ENCODE assay signal across 8 cellular contexts in the genomic region with DNA sequence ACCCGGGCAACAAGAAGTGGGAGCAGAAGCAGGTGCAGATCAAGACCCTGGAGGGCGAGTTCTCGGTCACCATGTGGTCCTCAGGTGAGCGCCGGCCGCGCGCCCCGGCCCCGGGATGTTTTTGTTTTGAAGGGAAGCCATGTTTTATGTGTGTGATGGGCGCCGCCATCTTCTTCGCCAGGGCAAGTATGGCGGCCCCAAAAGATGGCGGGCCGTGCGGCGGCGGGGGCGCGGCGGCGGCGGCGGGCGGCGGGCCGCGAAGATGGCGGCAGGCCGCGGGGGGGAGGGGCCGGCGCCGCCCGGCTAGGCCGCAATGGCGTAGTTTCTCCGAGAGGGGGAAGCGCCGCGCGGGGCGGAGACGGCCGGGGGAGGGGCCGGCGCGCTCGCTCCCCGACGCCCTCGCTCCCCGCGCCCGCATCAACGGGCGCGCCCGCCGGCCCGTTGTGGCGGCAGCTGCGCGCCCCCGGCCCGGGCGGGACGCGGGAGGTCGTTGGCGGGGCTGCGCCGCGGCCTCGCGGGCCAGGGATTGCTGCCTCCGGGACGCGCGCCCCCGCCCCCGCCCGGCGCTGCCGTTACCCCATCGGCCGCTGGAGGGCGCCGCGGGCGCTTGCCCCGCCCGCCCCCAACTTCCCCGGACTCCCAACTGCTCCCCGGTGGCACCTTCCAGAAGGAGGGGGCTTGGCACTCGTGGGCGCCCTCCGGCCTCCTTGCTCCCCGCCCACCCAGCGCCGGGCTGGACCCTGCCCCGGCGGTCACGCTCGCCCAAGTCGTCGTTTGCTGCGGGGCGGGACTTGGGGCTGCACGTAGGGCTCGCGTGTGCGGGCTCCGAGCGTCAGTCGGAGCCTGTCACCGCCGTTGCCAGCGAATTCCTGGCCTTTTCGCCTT. TPM values are rescaled to one million over a fixed set of nuclear protein-coding genes. Genes with fewer than 3 reads are reported as not detected.
A peak's percentile ranks its signal among the peaks of the same experiment; 100 is the strongest.
DNase-seq lines count a peak whose midpoint lies in the region; ATAC-seq and TF ChIP-seq lines count a peak whose summit lies in the region.

No MANE protein-coding gene starts in this region.

- H3K4me3 ChIP-seq in Peyer's patch (peak overlapping the region; percentile 95 to 100 (median 100)), fibroblast of the aortic adventitia (ENCODE audit: low read depth, low read length) (peak overlapping the region; percentile 92)

- no peaks in the 10 kb centered on the region for H3K27me3 ChIP-seq in Peyer's patch

- peak overlapping the region; percentile 97 for H3K27ac Mint-ChIP-seq in nephron progenitor cell

- TF ChIP-seq RAD21 in Ishikawa (IDR thresholded peaks at IDR 0.05; ENCODE audit: low read depth), result no peak; the same call in 1 of the 2 replicates

- no peak for TF ChIP-seq EP300 in Ishikawa (IDR thresholded peaks at IDR 0.05; ENCODE audit: borderline replicate concordance)

- H3K27me3 Mint-ChIP-seq in nephron progenitor cell (ENCODE audit: low read depth, poor library complexity), result peaks cover 4% of the 10 kb centered on the region

- peaks cover 0 to 59% (median 19%) of the 10 kb centered on the region in 4 donors for H3K4me1 ChIP-seq in Peyer's patch

- ATAC-seq in GM21576 (IDR thresholded peaks at IDR 0.05; ENCODE audit: unreplicated experiment), result peak; percentile 30
- ATAC-seq in stimulated activated naive CD8-positive, alpha-beta T cell treated with anti-CD3 and anti-CD28 coated beads, Interleukin-15, Interleukin-2, amounts not matched to agents 100 U/mL and 50 U/mL, for 24 hours, result peak; percentile 50

- TF ChIP-seq POLR2A in Peyer's patch (IDR thresholded peaks at IDR 0.05), result peak; percentile 71 to 91

- no peaks in the 10 kb centered on the region for H3K36me3 ChIP-seq in Peyer's patch

- H3K36me3 Mint-ChIP-seq in nephron progenitor cell (ENCODE audit: low read depth), result peaks cover 35% of the 10 kb centered on the region

- peaks cover 6% of the 10 kb centered on the region for H3K9me3 Mint-ChIP-seq in nephron progenitor cell

- TF ChIP-seq CTCF in Peyer's patch (IDR thresholded peaks at IDR 0.05) (peak in 5 of 6 experiments; percentile 67 to 94 (median 76)), fibroblast of the aortic adventitia (IDR thresholded peaks at IDR 0.05; ENCODE audit: insufficient read depth, low read length) (peak; percentile 59), nephron progenitor cell (IDR thresholded peaks at IDR 0.05) (peak; percentile 41)

- H3K4me3 Mint-ChIP-seq in nephron progenitor cell, result peak overlapping the region; percentile 95

- DNase-seq in DMS53 (lab: John Stamatoyannopoulos, UW), result peak; percentile 88
- DNase-seq in Peyer's patch, result peak; percentile 77 to 94 (median 93)
- DNase-seq in activated T-helper 9 cell treated with anti-CD3 and anti-CD28 coated beads, Interleukin-2, amount 50 U/mL, for 16 hours (ENCODE audit: low read depth), result peak; percentile 82
- DNase-seq in fibroblast of the aortic adventitia (ENCODE audit: low read depth), result peak; percentile 95
- DNase-seq in nephron progenitor cell, result peak; percentile 86
- peak; percentile 90 for DNase-seq in stimulated activated naive CD8-positive, alpha-beta T cell treated with anti-CD3 and anti-CD28 coated beads, Interleukin-15, Interleukin-2, amounts not matched to agents 100 U/mL and 50 U/mL, for 24 hours

- no peaks in the 10 kb centered on the region for H3K9me3 ChIP-seq in Peyer's patch

- H3K27ac ChIP-seq in Peyer's patch, result peak overlapping the region; percentile 99 to 100 (median 100)

- peaks cover 51% of the 10 kb centered on the region for H3K4me1 Mint-ChIP-seq in nephron progenitor cell

TF ChIP-seq in Ishikawa, 13 proteins besides CTCF, POLR2A, EP300 and RAD21:
- peak; percentile 96 for TF ChIP-seq YY1 (IDR thresholded peaks at IDR 0.05; ENCODE audit: low read depth)
- TF ChIP-seq, protein P1, sequence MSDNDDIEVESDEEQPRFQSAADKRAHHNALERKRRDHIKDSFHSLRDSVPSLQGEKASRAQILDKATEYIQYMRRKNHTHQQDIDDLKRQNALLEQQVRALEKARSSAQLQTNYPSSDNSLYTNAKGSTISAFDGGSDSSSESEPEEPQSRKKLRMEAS (IDR thresholded peaks at IDR 0.05), result peak; percentile 66
- TF ChIP-seq, protein P2, sequence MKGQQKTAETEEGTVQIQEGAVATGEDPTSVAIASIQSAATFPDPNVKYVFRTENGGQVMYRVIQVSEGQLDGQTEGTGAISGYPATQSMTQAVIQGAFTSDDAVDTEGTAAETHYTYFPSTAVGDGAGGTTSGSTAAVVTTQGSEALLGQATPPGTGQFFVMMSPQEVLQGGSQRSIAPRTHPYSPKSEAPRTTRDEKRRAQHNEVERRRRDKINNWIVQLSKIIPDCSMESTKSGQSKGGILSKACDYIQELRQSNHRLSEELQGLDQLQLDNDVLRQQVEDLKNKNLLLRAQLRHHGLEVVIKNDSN (IDR thresholded peaks at IDR 0.05), result 0 out of 2 replicates have a peak, but pooled peaks have one; percentile 3
- TF ChIP-seq, protein P3, sequence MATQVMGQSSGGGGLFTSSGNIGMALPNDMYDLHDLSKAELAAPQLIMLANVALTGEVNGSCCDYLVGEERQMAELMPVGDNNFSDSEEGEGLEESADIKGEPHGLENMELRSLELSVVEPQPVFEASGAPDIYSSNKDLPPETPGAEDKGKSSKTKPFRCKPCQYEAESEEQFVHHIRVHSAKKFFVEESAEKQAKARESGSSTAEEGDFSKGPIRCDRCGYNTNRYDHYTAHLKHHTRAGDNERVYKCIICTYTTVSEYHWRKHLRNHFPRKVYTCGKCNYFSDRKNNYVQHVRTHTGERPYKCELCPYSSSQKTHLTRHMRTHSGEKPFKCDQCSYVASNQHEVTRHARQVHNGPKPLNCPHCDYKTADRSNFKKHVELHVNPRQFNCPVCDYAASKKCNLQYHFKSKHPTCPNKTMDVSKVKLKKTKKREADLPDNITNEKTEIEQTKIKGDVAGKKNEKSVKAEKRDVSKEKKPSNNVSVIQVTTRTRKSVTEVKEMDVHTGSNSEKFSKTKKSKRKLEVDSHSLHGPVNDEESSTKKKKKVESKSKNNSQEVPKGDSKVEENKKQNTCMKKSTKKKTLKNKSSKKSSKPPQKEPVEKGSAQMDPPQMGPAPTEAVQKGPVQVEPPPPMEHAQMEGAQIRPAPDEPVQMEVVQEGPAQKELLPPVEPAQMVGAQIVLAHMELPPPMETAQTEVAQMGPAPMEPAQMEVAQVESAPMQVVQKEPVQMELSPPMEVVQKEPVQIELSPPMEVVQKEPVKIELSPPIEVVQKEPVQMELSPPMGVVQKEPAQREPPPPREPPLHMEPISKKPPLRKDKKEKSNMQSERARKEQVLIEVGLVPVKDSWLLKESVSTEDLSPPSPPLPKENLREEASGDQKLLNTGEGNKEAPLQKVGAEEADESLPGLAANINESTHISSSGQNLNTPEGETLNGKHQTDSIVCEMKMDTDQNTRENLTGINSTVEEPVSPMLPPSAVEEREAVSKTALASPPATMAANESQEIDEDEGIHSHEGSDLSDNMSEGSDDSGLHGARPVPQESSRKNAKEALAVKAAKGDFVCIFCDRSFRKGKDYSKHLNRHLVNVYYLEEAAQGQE (IDR thresholded peaks at IDR 0.05; ENCODE audit: low read depth), result no peak
- no peak for TF ChIP-seq CREB1 (IDR thresholded peaks at IDR 0.05; ENCODE audit: low read depth)
- TF ChIP-seq ZBTB7A (IDR thresholded peaks at IDR 0.05; ENCODE audit: low read depth), result peak; percentile 58; the same call in 1 of the 2 replicates
- 0 out of 2 replicates have a peak, but pooled peaks have one; percentile 34 for TF ChIP-seq TEAD4 (IDR thresholded peaks at IDR 0.05)
- peak; percentile 72; the same call in 1 of the 2 replicates for TF ChIP-seq TAF1 (IDR thresholded peaks at IDR 0.05; ENCODE audit: low read depth)
- TF ChIP-seq NFIC (IDR thresholded peaks at IDR 0.05), result no peak; the same call in 1 of the 2 replicates
- peak; percentile 84 for TF ChIP-seq EGR1 (IDR thresholded peaks at IDR 0.05)

RNA-seq across cellular contexts. Expression of a gene that starts 1.1 kb away (rescaled TPM):
- total RNA-seq in Peyer's patch (10 to 100 TPM; 42.0 to 63.5 (median 50.9) TPM), fibroblast of the aortic adventitia (ENCODE audit: low replicate concordance) (43.3 and 47.3 TPM in 2 replicates)

Comparison
In these comparisons a context has a peak if more than half of its experiments do, and no peak if none do; other contexts are left out.
1. Peak in every context shown above with its lines: DNase-seq, ATAC-seq, H3K4me3 ChIP-seq and H3K27ac ChIP-seq.